ENCODE assay signal across 1 cellular context in the genomic region with DNA sequence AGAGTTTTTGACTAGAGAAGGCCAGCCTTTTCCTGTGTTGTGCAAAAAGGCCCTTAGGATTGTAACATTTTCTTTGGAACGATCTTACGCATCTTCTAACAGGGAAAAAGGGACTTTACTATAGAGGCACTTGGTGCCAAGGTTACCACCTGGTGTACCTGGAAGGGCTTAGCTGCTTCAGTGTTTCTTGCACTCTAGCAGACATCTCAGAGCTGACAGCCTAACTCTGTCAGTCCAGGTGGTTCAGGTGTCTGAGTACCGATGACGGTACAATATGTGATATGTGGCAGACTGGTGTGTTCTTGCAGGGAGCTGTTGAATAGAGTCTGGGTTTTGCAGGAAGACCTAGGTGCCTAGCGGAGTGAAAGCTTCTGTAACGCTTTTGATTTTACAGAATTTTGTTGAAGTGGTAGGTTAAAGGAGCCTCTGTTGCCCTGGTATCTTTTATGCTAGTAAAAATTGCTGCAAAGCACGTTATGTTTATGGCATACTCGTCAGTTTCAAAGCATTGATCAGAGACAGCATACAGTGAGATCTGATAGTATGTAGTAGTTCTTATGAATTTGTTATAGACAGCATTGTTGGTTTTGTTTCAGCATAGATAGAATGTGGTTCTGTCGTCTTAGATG.
A peak's percentile ranks its signal among the peaks of the same experiment; 100 is the strongest.
TF ChIP-seq lines count a peak whose summit lies in the region.

No MANE protein-coding gene starts in this region.

TF ChIP-seq in K562, 482 proteins besides CTCF, POLR2A, EP300 and RAD21 (continued from another document):
- TF ChIP-seq HSF4 (CRISPR knock-in tag; IDR thresholded peaks at IDR 0.05; ENCODE audit: borderline replicate concordance) (no peak), TFAM (CRISPR knock-in tag; conservative IDR thresholded peaks at IDR 0.05) (no peak), SP1 (CRISPR knock-in tag; IDR thresholded peaks at IDR 0.05) (0 out of 2 replicates have a peak, but pooled peaks have one; percentile 29), KAT8 (IDR thresholded peaks at IDR 0.05; ENCODE audit: low read depth) (no peak), CREB1 (IDR thresholded peaks at IDR 0.05) (no peak), CREB1 (CRISPR knock-in tag; IDR thresholded peaks at IDR 0.05) (no peak), KDM2B (CRISPR knock-in tag; IDR thresholded peaks at IDR 0.05) (no peak), HDAC2 (IDR thresholded peaks at IDR 0.05) (no peak), NONO (IDR thresholded peaks at IDR 0.05; ENCODE audit: low read depth in 2 of 2, low read length in 1 of 2) (no peak), MYNN (IDR thresholded peaks at IDR 0.05) (no peak), MYNN (CRISPR knock-in tag; IDR thresholded peaks at IDR 0.05) (peak; percentile 40; the same call in 1 of the 2 replicates), HMG20A (CRISPR knock-in tag; conservative IDR thresholded peaks at IDR 0.05) (no peak), CBX3 (IDR thresholded peaks at IDR 0.05; ENCODE audit: borderline replicate concordance in 1 of 2, low read length in 2 of 2) (no peak)
- TF ChIP-seq, protein P1, sequence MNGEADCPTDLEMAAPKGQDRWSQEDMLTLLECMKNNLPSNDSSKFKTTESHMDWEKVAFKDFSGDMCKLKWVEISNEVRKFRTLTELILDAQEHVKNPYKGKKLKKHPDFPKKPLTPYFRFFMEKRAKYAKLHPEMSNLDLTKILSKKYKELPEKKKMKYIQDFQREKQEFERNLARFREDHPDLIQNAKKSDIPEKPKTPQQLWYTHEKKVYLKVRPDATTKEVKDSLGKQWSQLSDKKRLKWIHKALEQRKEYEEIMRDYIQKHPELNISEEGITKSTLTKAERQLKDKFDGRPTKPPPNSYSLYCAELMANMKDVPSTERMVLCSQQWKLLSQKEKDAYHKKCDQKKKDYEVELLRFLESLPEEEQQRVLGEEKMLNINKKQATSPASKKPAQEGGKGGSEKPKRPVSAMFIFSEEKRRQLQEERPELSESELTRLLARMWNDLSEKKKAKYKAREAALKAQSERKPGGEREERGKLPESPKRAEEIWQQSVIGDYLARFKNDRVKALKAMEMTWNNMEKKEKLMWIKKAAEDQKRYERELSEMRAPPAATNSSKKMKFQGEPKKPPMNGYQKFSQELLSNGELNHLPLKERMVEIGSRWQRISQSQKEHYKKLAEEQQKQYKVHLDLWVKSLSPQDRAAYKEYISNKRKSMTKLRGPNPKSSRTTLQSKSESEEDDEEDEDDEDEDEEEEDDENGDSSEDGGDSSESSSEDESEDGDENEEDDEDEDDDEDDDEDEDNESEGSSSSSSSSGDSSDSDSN (IDR thresholded peaks at IDR 0.05; ENCODE audit: borderline replicate concordance in 1 of 2, low read depth in 2 of 2, low read length in 2 of 2), result no peak
TF ChIP-seq in K562: peak in this region for 6.
